ENCODE assay signal across 12 cellular contexts in genomic region chr14:75274045-75274898, GRCh38. TPM values are rescaled to one million over a fixed set of nuclear protein-coding genes. Genes with fewer than 3 reads are reported as not detected.
A peak's percentile ranks its signal among the peaks of the same experiment; 100 is the strongest.
DNase-seq lines count a peak whose midpoint lies in the region; ATAC-seq and TF ChIP-seq lines count a peak whose summit lies in the region.
"Had no signal": no experiment of that assay in that cellular context is flagged by ENCODE, and none has a peak within 500 bp of the region (broad histone marks: within the 10 kb centered on the region; RNA-seq: fewer than 3 reads in every experiment).

No MANE protein-coding gene starts in this region.

- no peak overlapping the region for H2AFZ ChIP-seq in osteoblast (ENCODE audit: low read length)
- H2AFZ ChIP-seq: neural progenitor cell had no signal

- TF ChIP-seq CTCF in left ventricle myocardium inferior (IDR thresholded peaks at IDR 0.05; ENCODE audit: borderline replicate concordance) (no peak), osteoblast (IDR thresholded peaks at IDR 0.05; ENCODE audit: extremely low read depth, low read depth, low read length) (no peak)

- peaks cover 3 to 24% of the 10 kb centered on the region in 2 donors for H3K27me3 Mint-ChIP-seq in effector memory CD8-positive, alpha-beta T cell

- peaks cover 5% of the 10 kb centered on the region for H3K79me2 ChIP-seq in osteoblast (ENCODE audit: insufficient read depth, low read length)

- H3K9me3 ChIP-seq in left ventricle myocardium inferior (replicated peaks) (no peaks in the 10 kb centered on the region), osteoblast (ENCODE audit: low read depth, low read length) (no peaks in the 10 kb centered on the region)

- H3K27ac Mint-ChIP-seq in effector memory CD8-positive, alpha-beta T cell: peak overlapping the region; percentile 99 to 100
- H3K27ac Mint-ChIP-seq: activated naive CD8-positive, alpha-beta T cell treated with anti-CD3 and anti-CD28 coated beads, Interleukin-2, amount 10 ng/mL, durations not matched to agents 7 days and 5 days had no signal

- H3K4me1 ChIP-seq in left ventricle myocardium inferior (peaks cover 44% of the 10 kb centered on the region), osteoblast (ENCODE audit: insufficient read depth, low read length) (peaks cover 28% of the 10 kb centered on the region)

- no peaks in the 10 kb centered on the region for H3K9me3 Mint-ChIP-seq in effector memory CD8-positive, alpha-beta T cell
- H3K9me3 Mint-ChIP-seq: activated naive CD8-positive, alpha-beta T cell treated with anti-CD3 and anti-CD28 coated beads, Interleukin-2, amount 10 ng/mL, durations not matched to agents 7 days and 5 days; neural progenitor cell had no signal

- H3K4me2 ChIP-seq in osteoblast (ENCODE audit: insufficient read depth, low read length): peak overlapping the region; percentile 46
- H3K4me2 ChIP-seq: neural progenitor cell had no signal

- peaks cover 49% of the 10 kb centered on the region for H3K36me3 Mint-ChIP-seq in effector memory CD8-positive, alpha-beta T cell (ENCODE audit: insufficient read depth)
- H3K36me3 Mint-ChIP-seq: activated naive CD8-positive, alpha-beta T cell treated with anti-CD3 and anti-CD28 coated beads, Interleukin-2, amount 10 ng/mL, durations not matched to agents 7 days and 5 days; neural progenitor cell had no signal

- H3K4me3 ChIP-seq in left ventricle myocardium inferior: no peak overlapping the region
- no peak overlapping the region for H3K4me3 ChIP-seq in osteoblast (ENCODE audit: insufficient read depth, low read length)
- H3K4me3 ChIP-seq: neural progenitor cell had no signal

- H3K36me3 ChIP-seq in left ventricle myocardium inferior (no peaks in the 10 kb centered on the region), osteoblast (ENCODE audit: insufficient read depth, low read length) (no peaks in the 10 kb centered on the region)
- H3K36me3 ChIP-seq: neural progenitor cell had no signal

- H3K4me3 Mint-ChIP-seq in effector memory CD8-positive, alpha-beta T cell: peak overlapping the region; percentile 18 to 30
- H3K4me3 Mint-ChIP-seq: activated naive CD8-positive, alpha-beta T cell treated with anti-CD3 and anti-CD28 coated beads, Interleukin-2, amount 10 ng/mL, durations not matched to agents 7 days and 5 days had no signal

- ATAC-seq in left cardiac atrium (no peak), HG03439 (IDR thresholded peaks at IDR 0.05; ENCODE audit: unreplicated experiment) (no peak), HG03442 (IDR thresholded peaks at IDR 0.05; ENCODE audit: unreplicated experiment) (no peak)
- ATAC-seq in effector memory CD8-positive, alpha-beta T cell (replicated peaks): no peak

- H3K27ac ChIP-seq in left ventricle myocardium inferior (replicated peaks) (peak overlapping the region; percentile 13), osteoblast (ENCODE audit: low read depth, low read length) (no peak overlapping the region)
- H3K27ac ChIP-seq: neural progenitor cell had no signal

- peaks cover 5% of the 10 kb centered on the region for H4K20me1 ChIP-seq in osteoblast (ENCODE audit: insufficient read depth, low read length)

- intact Hi-C loops in left ventricle myocardium inferior (cut with micrococcal nuclease): no loop called here
- intact Hi-C loops in left cardiac atrium (cut with DNase I): no loop called here

- no peak for DNase-seq in left ventricle myocardium inferior
- no peak for DNase-seq in left cardiac atrium
- no peak for DNase-seq in effector memory CD8-positive, alpha-beta T cell
- DNase-seq in osteoblast (ENCODE audit: insufficient read length, low spot score, missing footprints): no peak
- no peak for DNase-seq in DMS79 (lab: John Stamatoyannopoulos, UW)
- no peak for DNase-seq in HuH-7.5 (ENCODE audit: low spot score)
- DNase-seq: ACHN; activated naive CD8-positive, alpha-beta T cell treated with anti-CD3 and anti-CD28 coated beads, Interleukin-2, amount 10 ng/mL, durations not matched to agents 7 days and 5 days; NCI-H2081 had no signal

- H3K4me1 Mint-ChIP-seq in effector memory CD8-positive, alpha-beta T cell (ENCODE audit: low read depth in 2 of 2): peaks cover 25 to 36% of the 10 kb centered on the region in 2 donors

- no peaks in the 10 kb centered on the region for H3K27me3 ChIP-seq in left ventricle myocardium inferior (ENCODE audit: low read depth)
- no peaks in the 10 kb centered on the region for H3K27me3 ChIP-seq in osteoblast (ENCODE audit: insufficient read depth, low read length)

RNA-seq across cellular contexts. Expression of gene FOS, which starts 4.4 kb away (rescaled TPM):
- total RNA-seq in left ventricle myocardium inferior (9.7 TPM), left cardiac atrium (100 to 1,000 TPM in 1 of 2 donors, 10 to 100 TPM in 1; 69.4 to 160 TPM), osteoblast (42.3 and 63.6 TPM in 2 replicates)
